Comparison of ENCODE assay signal across 19 cellular contexts in genomic region chr6:122364084-122364483, GRCh38. TPM values are rescaled to one million over a fixed set of nuclear protein-coding genes. Genes with fewer than 3 reads are reported as not detected.
DNase-seq lines count a peak whose midpoint lies in the region; ATAC-seq and TF ChIP-seq lines count a peak whose summit lies in the region.
"Had no signal": no experiment of that assay in that cellular context is flagged by ENCODE, and none has a peak within 500 bp of the region (broad histone marks: within the 10 kb centered on the region; RNA-seq: fewer than 3 reads in every experiment).

No MANE protein-coding gene starts in this region.

- H2AFZ ChIP-seq in SK-N-SH (ENCODE audit: low read depth) = no peak overlapping the region
- H2AFZ ChIP-seq in osteoblast (ENCODE audit: low read length) = no peak overlapping the region

- H3K9me2 ChIP-seq in SK-N-SH = no peaks in the 10 kb centered on the region

- H3K79me2 ChIP-seq in SK-N-SH (ENCODE audit: insufficient read depth) (no peaks in the 10 kb centered on the region), osteoblast (ENCODE audit: insufficient read depth, low read length) (no peaks in the 10 kb centered on the region)

- CTCF ChIA-PET in SK-N-SH (lab: Yijun Ruan, JAX) = no interaction called here

- intact Hi-C loops in Right ventricle myocardium inferior (cut with DNase I) (no loop called here), heart left ventricle (cut with DNase I) (loop anchor here in 1 of 10 donors (10.0 kb wide), 1 partner anchor 1309 kb away; no protein-coding TSS in a partner anchor), esophagus muscularis mucosa (cut with DNase I) (no loop called here)

- H3K4me1 Mint-ChIP-seq in activated T-helper 17 cell treated with anti-CD3 and anti-CD28 coated beads, Interleukin-2, amount 50 U/mL, for 72 hours = no peaks in the 10 kb centered on the region
- H3K4me1 Mint-ChIP-seq: CD8-positive, alpha-beta memory T cell had no signal

- H3K36me3 Mint-ChIP-seq in activated T-helper 17 cell treated with anti-CD3 and anti-CD28 coated beads, Interleukin-2, amount 50 U/mL, for 72 hours (ENCODE audit: low read depth) = no peaks in the 10 kb centered on the region
- H3K36me3 Mint-ChIP-seq: CD8-positive, alpha-beta memory T cell had no signal

- no peak overlapping the region for H3K27ac Mint-ChIP-seq in activated T-helper 17 cell treated with anti-CD3 and anti-CD28 coated beads, Interleukin-2, amount 50 U/mL, for 72 hours

- no peaks in the 10 kb centered on the region for H3K27me3 ChIP-seq in heart left ventricle
- H3K27me3 ChIP-seq in SK-N-SH (ENCODE audit: insufficient read depth) = no peaks in the 10 kb centered on the region
- no peaks in the 10 kb centered on the region for H3K27me3 ChIP-seq in esophagus muscularis mucosa
- H3K27me3 ChIP-seq in osteoblast (ENCODE audit: insufficient read depth, low read length) = no peaks in the 10 kb centered on the region

- no peak for TF ChIP-seq EP300 in SK-N-SH (IDR thresholded peaks at IDR 0.05; ENCODE audit: borderline replicate concordance in 1 of 2, low read depth in 1 of 2, low read length in 1 of 2)
- no peak for TF ChIP-seq EP300 in esophagus muscularis mucosa (IDR thresholded peaks at IDR 0.05)

- no peaks in the 10 kb centered on the region for H4K20me1 ChIP-seq in SK-N-SH (ENCODE audit: insufficient read depth)
- no peaks in the 10 kb centered on the region for H4K20me1 ChIP-seq in osteoblast (ENCODE audit: insufficient read depth, low read length)

- H3K36me3 ChIP-seq in heart left ventricle (no peaks in the 10 kb centered on the region), SK-N-SH (replicated peaks in 1 of 2; ENCODE audit: control insufficient read depth in 1 of 2, insufficient read depth in 2 of 2, low read length in 1 of 2) (no peaks in the 10 kb centered on the region), esophagus muscularis mucosa (no peaks in the 10 kb centered on the region), osteoblast (ENCODE audit: insufficient read depth, low read length) (no peaks in the 10 kb centered on the region)

- no peak overlapping the region for H3K4me2 ChIP-seq in SK-N-SH
- H3K4me2 ChIP-seq in osteoblast (ENCODE audit: insufficient read depth, low read length) = no peak overlapping the region

- no peak overlapping the region for H3K9ac ChIP-seq in SK-N-SH

- TF ChIP-seq POLR2A in heart left ventricle (IDR thresholded peaks at IDR 0.05) = no peak
- TF ChIP-seq POLR2A in esophagus muscularis mucosa (IDR thresholded peaks at IDR 0.05; ENCODE audit: low read depth) = no peak

- H3K4me3 Mint-ChIP-seq in activated T-helper 17 cell treated with anti-CD3 and anti-CD28 coated beads, Interleukin-2, amount 50 U/mL, for 72 hours = no peak overlapping the region
- H3K4me3 Mint-ChIP-seq: CD8-positive, alpha-beta memory T cell had no signal

- WGBS in heart left ventricle, 4 donors = 73 to 83% (median 76%) methylated on average over 4 of the region's 4 CpGs
- 42% methylated on average over 3 of the region's 4 CpGs for WGBS in SK-N-SH (ENCODE audit: low lambda C conversion rate)
- 59% methylated on average over 3 of the region's 4 CpGs for WGBS in esophagus muscularis mucosa

- H3K9me3 ChIP-seq in heart left ventricle (no peaks in the 10 kb centered on the region), SK-N-SH (no peaks in the 10 kb centered on the region), esophagus muscularis mucosa (no peaks in the 10 kb centered on the region), osteoblast (ENCODE audit: low read depth, low read length) (no peaks in the 10 kb centered on the region)

- no peak for ATAC-seq in Right ventricle myocardium inferior
- no peak for ATAC-seq in heart left ventricle
- ATAC-seq in activated T-helper 17 cell treated with anti-CD3 and anti-CD28 coated beads, Interleukin-2, amount 50 U/mL, for 72 hours (replicated peaks) = no peak

- H3K27ac ChIP-seq in heart left ventricle (no peak overlapping the region), SK-N-SH (ENCODE audit: low read depth in 2 of 2, low read length in 1 of 2) (no peak overlapping the region), esophagus muscularis mucosa (replicated peaks in 1 of 4) (no peak overlapping the region), osteoblast (ENCODE audit: low read depth, low read length) (no peak overlapping the region)

- POLR2A ChIA-PET in SK-N-SH (lab: Yijun Ruan, JAX) = no interaction called here

- H3F3A ChIP-seq in SK-N-SH (replicated peaks; ENCODE audit: insufficient read depth) = no peaks in the 10 kb centered on the region

- no peaks in the 10 kb centered on the region for H3K9me3 Mint-ChIP-seq in activated T-helper 17 cell treated with anti-CD3 and anti-CD28 coated beads, Interleukin-2, amount 50 U/mL, for 72 hours
- H3K9me3 Mint-ChIP-seq: CD8-positive, alpha-beta memory T cell had no signal

- H3K27me3 Mint-ChIP-seq in activated T-helper 17 cell treated with anti-CD3 and anti-CD28 coated beads, Interleukin-2, amount 50 U/mL, for 72 hours = no peaks in the 10 kb centered on the region

- H3K4me3 ChIP-seq in heart left ventricle (no peak overlapping the region), SK-N-SH (ENCODE audit: low read depth in 2 of 2, low read length in 1 of 2) (no peak overlapping the region), esophagus muscularis mucosa (no peak overlapping the region), osteoblast (ENCODE audit: insufficient read depth, low read length) (no peak overlapping the region)

- TF ChIP-seq RAD21 in SK-N-SH (IDR thresholded peaks at IDR 0.05; ENCODE audit: low read length) = no peak

- TF ChIP-seq CTCF in heart left ventricle (IDR thresholded peaks at IDR 0.05) (no peak), SK-N-SH (IDR thresholded peaks at IDR 0.05) (no peak), esophagus muscularis mucosa (IDR thresholded peaks at IDR 0.05) (no peak), osteoblast (IDR thresholded peaks at IDR 0.05; ENCODE audit: extremely low read depth, low read depth, low read length) (no peak)

- peak; percentile 59 for DNase-seq in Right ventricle myocardium inferior (ENCODE audit: missing footprints)
- DNase-seq in heart left ventricle = no peak
- DNase-seq in NCI-H82 treated with DMSO at 0.1 percent for 48 hours (lab: John Stamatoyannopoulos, UW; ENCODE audit: unreplicated experiment) = peak; percentile 56
- peak; percentile 30 for DNase-seq in SK-N-SH
- DNase-seq in activated T-cell treated with anti-CD3 and anti-CD28 coated beads for 4 hours = no peak
- DNase-seq in esophagus muscularis mucosa (ENCODE audit: extremely low spot score) = no peak
- no peak for DNase-seq in osteoblast (ENCODE audit: insufficient read length, low spot score, missing footprints)
- DNase-seq: AML-193; C1 segment of cervical spinal cord; CD8-positive, alpha-beta memory T cell; DMS79; MV-4-11; NCI-H1105 treated with DMSO at 0.1 percent for 48 hours; NCI-H1694; NCI-H2081; NCI-H748 treated with DMSO at 0.1 percent for 48 hours; OCI-M1; SIG-M5 had no signal

- H3K4me1 ChIP-seq in heart left ventricle (no peaks in the 10 kb centered on the region), SK-N-SH (ENCODE audit: control insufficient read depth in 1 of 2, insufficient read depth in 2 of 2, low read depth in 1 of 2, low read length in 1 of 2) (peaks cover 0 to 6% of the 10 kb centered on the region in 2 experiments; a peak in 1 of 4 replicates), esophagus muscularis mucosa (no peaks in the 10 kb centered on the region), osteoblast (ENCODE audit: insufficient read depth, low read length) (no peaks in the 10 kb centered on the region)

TF ChIP-seq in SK-N-SH, 30 proteins besides CTCF, POLR2A, EP300 and RAD21:
- TF ChIP-seq MXI1 (IDR thresholded peaks at IDR 0.05; ENCODE audit: low read depth, low read length) = no peak
- TF ChIP-seq CHD2 (IDR thresholded peaks at IDR 0.05; ENCODE audit: low read length, partially characterized antibody) = peak; percentile 23
- TF ChIP-seq GATA2 (CRISPR knock-in tag; IDR thresholded peaks at IDR 0.05) = peak; percentile 40
- no peak for TF ChIP-seq FOXM1 (IDR thresholded peaks at IDR 0.05; ENCODE audit: low read depth)
- TF ChIP-seq USF2 (IDR thresholded peaks at IDR 0.05; ENCODE audit: borderline replicate concordance, low read depth, low read length) = no peak

RNA-seq across cellular contexts. Expression of gene HSF2, which starts 35.4 kb away (rescaled TPM):
- total RNA-seq in Right ventricle myocardium inferior (23.3 TPM), heart left ventricle (10 to 100 TPM; 18.3 to 34.2 (median 23.1) TPM), esophagus muscularis mucosa (10 to 100 TPM; 26.8 to 29.9 (median 28.4) TPM), osteoblast (22.4 and 32.9 TPM in 2 replicates)
- polyA plus RNA-seq in heart left ventricle (10 to 100 TPM; 13.1 to 38.7 TPM), SK-N-SH (2012; rRNA removed) (22.2 and 28.0 TPM in 2 replicates)
- 25.0 and 26.3 TPM in 2 replicates for polyA plus RNA-seq in SK-N-SH (2012; cell fraction: cytosol; rRNA removed)
- 37.1 and 60.8 TPM in 2 replicates for polyA plus RNA-seq in SK-N-SH (2012; cell fraction: nucleus; rRNA removed)
- total RNA-seq in activated T-helper 17 cell treated with anti-CD3 and anti-CD28 coated beads, Interleukin-2, amount 50 U/mL, for 72 hours = 10 to 100 TPM; 11.6 to 14.0 TPM

Comparison
In these comparisons a context has a peak if more than half of its experiments do, and no peak if none do; other contexts are left out.
1. DNase-seq: peak in Right ventricle myocardium inferior (single experiment), NCI-H82 treated with DMSO at 0.1 percent for 48 hours (single experiment) and SK-N-SH (single experiment); none in heart left ventricle (0 of 5), activated T-cell treated with anti-CD3 and anti-CD28 coated beads for 4 hours (single experiment), esophagus muscularis mucosa (single experiment) and osteoblast (single experiment).